In the genomic region with DNA sequence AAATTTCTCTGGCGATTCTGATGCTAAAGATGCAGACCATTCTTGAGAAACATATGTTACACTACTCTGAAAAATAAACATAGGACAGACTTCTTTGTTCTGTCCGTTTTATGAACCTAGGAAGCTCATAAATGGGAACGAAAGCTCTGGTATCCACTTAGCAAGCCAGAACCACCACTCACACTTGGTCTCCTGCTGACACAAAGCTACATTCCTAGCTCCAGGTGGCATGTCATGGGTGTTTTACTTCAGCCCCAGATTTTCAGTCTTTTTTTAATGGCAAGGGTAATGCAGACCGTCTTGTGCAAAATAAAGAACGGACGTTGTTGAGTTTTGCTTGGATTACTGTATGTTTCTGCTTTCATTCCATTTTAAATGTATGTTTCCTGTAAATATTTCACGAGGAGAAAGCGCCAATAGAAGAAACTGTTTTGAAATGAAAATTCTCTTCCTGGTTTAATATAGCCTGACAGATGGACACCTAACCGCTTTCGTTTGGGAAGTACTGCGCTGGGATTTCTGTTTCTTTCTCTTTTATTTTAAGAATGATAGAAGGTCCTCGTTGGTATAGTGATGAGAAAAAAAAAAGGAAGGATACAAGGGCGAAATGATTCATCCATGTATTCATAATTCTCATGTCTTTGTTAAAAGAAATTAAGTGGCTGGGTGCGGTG, we compare ENCODE assay signal across 2 cellular contexts.
TF ChIP-seq lines count a peak whose summit lies in the region.

No MANE protein-coding gene starts in this region.

TF ChIP-seq in IMR-90, 13 proteins besides CTCF, POLR2A, EP300 and RAD21:
- no peak for TF ChIP-seq CHD1 (IDR thresholded peaks at IDR 0.05; ENCODE audit: low read depth, low read length)
- TF ChIP-seq FOS (IDR thresholded peaks at IDR 0.05; ENCODE audit: low read depth, low read length), result no peak
- TF ChIP-seq, protein P1, sequence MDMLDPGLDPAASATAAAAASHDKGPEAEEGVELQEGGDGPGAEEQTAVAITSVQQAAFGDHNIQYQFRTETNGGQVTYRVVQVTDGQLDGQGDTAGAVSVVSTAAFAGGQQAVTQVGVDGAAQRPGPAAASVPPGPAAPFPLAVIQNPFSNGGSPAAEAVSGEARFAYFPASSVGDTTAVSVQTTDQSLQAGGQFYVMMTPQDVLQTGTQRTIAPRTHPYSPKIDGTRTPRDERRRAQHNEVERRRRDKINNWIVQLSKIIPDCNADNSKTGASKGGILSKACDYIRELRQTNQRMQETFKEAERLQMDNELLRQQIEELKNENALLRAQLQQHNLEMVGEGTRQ (IDR thresholded peaks at IDR 0.05; ENCODE audit: low read depth, low read length), result no peak
- no peak for TF ChIP-seq NFE2L2 (IDR thresholded peaks at IDR 0.05; ENCODE audit: low read depth, low read length)
- TF ChIP-seq MAFK (IDR thresholded peaks at IDR 0.05; ENCODE audit: low read depth, low read length), result no peak
- TF ChIP-seq CEBPB (IDR thresholded peaks at IDR 0.05; ENCODE audit: low read depth, low read length), result no peak

TF ChIP-seq in H1, 55 proteins besides CTCF, POLR2A, EP300 and RAD21:
- TF ChIP-seq E2F6 (IDR thresholded peaks at IDR 0.05) (no peak), SIN3A (conservative IDR thresholded peaks at IDR 0.05 in 1 of 2, IDR thresholded peaks at IDR 0.05 in 1 of 2; ENCODE audit: low read depth in 1 of 2, low read length in 2 of 2) (peak in 1 of 2 experiments; percentile 36; a peak in 1 of 4 replicates), TEAD4 (IDR thresholded peaks at IDR 0.05; ENCODE audit: low read depth, low read length) (peak; percentile 88)
